23 cellular contexts compared by ENCODE assay signal in genomic region chr1:53704804-53705445, GRCh38. TPM values are rescaled to one million over a fixed set of nuclear protein-coding genes. Genes with fewer than 3 reads are reported as not detected.
DNase-seq lines count a peak whose midpoint lies in the region; ATAC-seq and TF ChIP-seq lines count a peak whose summit lies in the region.
"Had no signal": no experiment of that assay in that cellular context is flagged by ENCODE, and none has a peak within 500 bp of the region (broad histone marks: within the 10 kb centered on the region; RNA-seq: fewer than 3 reads in every experiment).

No MANE protein-coding gene starts in this region.

- H3K9ac ChIP-seq in HUES64 (ENCODE audit: low read depth, low read length) (no peak overlapping the region), iPS-18a (ENCODE audit: low read length) (no peak overlapping the region)
- H3K9ac ChIP-seq: GM23248 had no signal

- H3K4me3 Mint-ChIP-seq in activated CD8-positive, alpha-beta T cell treated with anti-CD3 and anti-CD28 coated beads for 36 hours: no peak overlapping the region
- no peak overlapping the region for H3K4me3 Mint-ChIP-seq in CD4-positive, alpha-beta memory T cell
- H3K4me3 Mint-ChIP-seq: CD4-positive, CD25-positive, alpha-beta regulatory T cell had no signal

- no peaks in the 10 kb centered on the region for H3K27me3 Mint-ChIP-seq in activated CD8-positive, alpha-beta T cell treated with anti-CD3 and anti-CD28 coated beads for 36 hours
- peaks cover 12 to 23% of the 10 kb centered on the region in 2 donors for H3K27me3 Mint-ChIP-seq in CD4-positive, alpha-beta memory T cell

- H3K36me3 ChIP-seq in HUES64 (ENCODE audit: insufficient read depth, low read length) (no peaks in the 10 kb centered on the region), iPS-18a (ENCODE audit: control insufficient read depth, low read depth, low read length) (no peaks in the 10 kb centered on the region), body of pancreas (replicated peaks in 1 of 2; ENCODE audit: insufficient read depth in 1 of 2, low read depth in 2 of 2) (no peaks in the 10 kb centered on the region)
- H3K36me3 ChIP-seq in CD4-positive, alpha-beta memory T cell (ENCODE audit: insufficient read depth, low read length): no peaks in the 10 kb centered on the region

- H3K27me3 ChIP-seq in HUES64 (ENCODE audit: insufficient read depth, low read length) (no peaks in the 10 kb centered on the region), iPS-18a (ENCODE audit: control insufficient read depth, insufficient read depth, low read length) (no peaks in the 10 kb centered on the region), body of pancreas (no peaks in the 10 kb centered on the region)
- H3K27me3 ChIP-seq in CD4-positive, alpha-beta memory T cell (ENCODE audit: insufficient read depth, low read length): no peaks in the 10 kb centered on the region

- no peaks in the 10 kb centered on the region for H3K36me3 Mint-ChIP-seq in activated CD8-positive, alpha-beta T cell treated with anti-CD3 and anti-CD28 coated beads for 36 hours (ENCODE audit: low read depth)
- H3K36me3 Mint-ChIP-seq in CD4-positive, alpha-beta memory T cell: no peaks in the 10 kb centered on the region
- H3K36me3 Mint-ChIP-seq: CD4-positive, CD25-positive, alpha-beta regulatory T cell had no signal

- no peak for ATAC-seq in body of pancreas
- no peak for ATAC-seq in activated CD8-positive, alpha-beta T cell treated with anti-CD3 and anti-CD28 coated beads for 36 hours
- ATAC-seq: GM12878, HCT116, Right ventricle myocardium inferior had no signal

- 41% methylated on average over 8 of the region's 8 CpGs for WGBS in HUES64
- WGBS in body of pancreas, 2 donors: 75 to 87% methylated on average over 7 to 8 of the region's 8 CpGs

- no peak overlapping the region for H3K27ac Mint-ChIP-seq in activated CD8-positive, alpha-beta T cell treated with anti-CD3 and anti-CD28 coated beads for 36 hours
- no peak overlapping the region for H3K27ac Mint-ChIP-seq in CD4-positive, alpha-beta memory T cell
- H3K27ac Mint-ChIP-seq: CD4-positive, CD25-positive, alpha-beta regulatory T cell had no signal

- no peak for TF ChIP-seq CTCF in body of pancreas (IDR thresholded peaks at IDR 0.05)
- TF ChIP-seq CTCF in activated CD8-positive, alpha-beta T cell treated with anti-CD3 and anti-CD28 coated beads for 36 hours (IDR thresholded peaks at IDR 0.05): no peak

- H3K4me3 ChIP-seq in HUES64 (ENCODE audit: low read length): no peak overlapping the region
- peak overlapping the region; percentile 5 for H3K4me3 ChIP-seq in iPS-18a (ENCODE audit: low read length)
- no peak overlapping the region for H3K4me3 ChIP-seq in body of pancreas
- no peak overlapping the region for H3K4me3 ChIP-seq in CD4-positive, alpha-beta memory T cell (ENCODE audit: low read length in 2 of 2)
- H3K4me3 ChIP-seq: GM12878, GM23248 had no signal

- peaks cover 29% of the 10 kb centered on the region for H3K4me1 ChIP-seq in HUES64 (ENCODE audit: insufficient read depth, low read length)
- H3K4me1 ChIP-seq in iPS-18a (ENCODE audit: control insufficient read depth, low read depth, low read length): peaks cover 33% of the 10 kb centered on the region
- no peaks in the 10 kb centered on the region for H3K4me1 ChIP-seq in body of pancreas
- H3K4me1 ChIP-seq in CD4-positive, alpha-beta memory T cell (ENCODE audit: insufficient read depth, low read length): no peaks in the 10 kb centered on the region
- H3K4me1 ChIP-seq: Caco-2 had no signal

- DNase-seq in NCI-H69 (lab: John Stamatoyannopoulos, UW) (peak; percentile 62), body of pancreas (no peak)
- DNase-seq in stimulated activated naive CD4-positive, alpha-beta T cell (lab: John Stamatoyannopoulos, UW): no peak
- DNase-seq in activated CD8-positive, alpha-beta T cell treated with anti-CD3 and anti-CD28 coated beads for 36 hours: no peak
- no peak for DNase-seq in CD4-positive, alpha-beta memory T cell
- DNase-seq: Caco-2; CD4-positive, CD25-positive, alpha-beta regulatory T cell; DMS 273 treated with DMSO at 0.1 percent for 48 hours; DMS79 treated with DMSO at 0.1 percent for 48 hours; GM23248; KBM-7; NCI-H1092; NCI-H1436 treated with DMSO at 0.1 percent for 48 hours; NCI-H2081; NCI-H2171; NCI-H446; NCI-H526; OCI-M1 had no signal

- CTCF ChIA-PET in activated CD8-positive, alpha-beta T cell treated with anti-CD3 and anti-CD28 coated beads for 36 hours (lab: Charles Lee): no interaction called here
- CTCF ChIA-PET in CD4-positive, alpha-beta memory T cell (lab: Charles Lee; ENCODE audit: partially characterized antibody): interaction anchor here (1.2 kb wide), 1 partner anchor 23 kb away, joined by 3 read pairs; no protein-coding TSS in a partner anchor

- H3K9me3 Mint-ChIP-seq in activated CD8-positive, alpha-beta T cell treated with anti-CD3 and anti-CD28 coated beads for 36 hours: no peaks in the 10 kb centered on the region
- H3K9me3 Mint-ChIP-seq in CD4-positive, alpha-beta memory T cell: no peaks in the 10 kb centered on the region

- POLR2A ChIA-PET in activated CD8-positive, alpha-beta T cell treated with anti-CD3 and anti-CD28 coated beads for 36 hours (lab: Charles Lee): no interaction called here
- POLR2A ChIA-PET in CD4-positive, alpha-beta memory T cell (lab: Charles Lee; ENCODE audit: partially characterized antibody): no interaction called here

- TF ChIP-seq POLR2A in body of pancreas (IDR thresholded peaks at IDR 0.05): no peak

- H3K9me3 ChIP-seq in HUES64 (ENCODE audit: insufficient read depth, low read depth, low read length): no peaks in the 10 kb centered on the region
- no peaks in the 10 kb centered on the region for H3K9me3 ChIP-seq in iPS-18a (ENCODE audit: control insufficient read depth, low read depth, low read length)
- H3K9me3 ChIP-seq in body of pancreas: no peaks in the 10 kb centered on the region
- no peaks in the 10 kb centered on the region for H3K9me3 ChIP-seq in CD4-positive, alpha-beta memory T cell (ENCODE audit: control insufficient read depth in 1 of 2, low read length in 2 of 2)
- H3K9me3 ChIP-seq: Caco-2 had no signal

- H3K4me1 Mint-ChIP-seq in activated CD8-positive, alpha-beta T cell treated with anti-CD3 and anti-CD28 coated beads for 36 hours (ENCODE audit: low read depth): no peaks in the 10 kb centered on the region
- H3K4me1 Mint-ChIP-seq in CD4-positive, alpha-beta memory T cell: no peaks in the 10 kb centered on the region
- H3K4me1 Mint-ChIP-seq: CD4-positive, CD25-positive, alpha-beta regulatory T cell had no signal

- H3K27ac ChIP-seq in HUES64 (ENCODE audit: low read depth, low read length): peak overlapping the region; percentile 42; the same call in 1 of the 2 replicates
- H3K27ac ChIP-seq in iPS-18a (ENCODE audit: low read length): no peak overlapping the region
- H3K27ac ChIP-seq in body of pancreas: no peak overlapping the region
- no peak overlapping the region for H3K27ac ChIP-seq in CD4-positive, alpha-beta memory T cell (ENCODE audit: low read depth, low read length)
- H3K27ac ChIP-seq: GM23248 had no signal

- intact Hi-C loops in body of pancreas (cut with DNase I): no loop called here
- intact Hi-C loops in activated CD8-positive, alpha-beta T cell treated with anti-CD3 and anti-CD28 coated beads for 36 hours (cut with micrococcal nuclease): no loop called here
- intact Hi-C loops in CD4-positive, alpha-beta memory T cell (cut with micrococcal nuclease): no loop called here

RNA-seq across cellular contexts. Expression of gene GLIS1, which starts 34.0 kb away (rescaled TPM):
- 0.10 TPM for polyA plus RNA-seq in HUES64 (2013, experiment 1 of 2)
- not detected for polyA plus RNA-seq in HUES64 (2013, experiment 2 of 2)
- total RNA-seq in body of pancreas: under 1 TPM in 1 of 2 donors, not detected in 1; 0.33 TPM
- total RNA-seq in activated CD8-positive, alpha-beta T cell treated with anti-CD3 and anti-CD28 coated beads for 36 hours: not detected
- not detected for total RNA-seq in CD4-positive, alpha-beta memory T cell
- not detected for polyA plus RNA-seq in CD4-positive, alpha-beta memory T cell
- total RNA-seq: Caco-2; CD4-positive, CD25-positive, alpha-beta regulatory T cell; GM12878; Right ventricle myocardium inferior had no signal
- polyA plus RNA-seq: CD4-positive, CD25-positive, alpha-beta regulatory T cell; GM12878 had no signal
